Comparison of ENCODE assay signal across 9 cellular contexts in genomic region chr15:73923488-73924164, GRCh38. TPM values are rescaled to one million over a fixed set of nuclear protein-coding genes. Genes with fewer than 3 reads are reported as not detected.
DNase-seq lines count a peak whose midpoint lies in the region; TF ChIP-seq lines count a peak whose summit lies in the region.
"Had no signal": no experiment of that assay in that cellular context is flagged by ENCODE, and none has a peak within 500 bp of the region (broad histone marks: within the 10 kb centered on the region; RNA-seq: fewer than 3 reads in every experiment).

No MANE protein-coding gene starts in this region.

- TF ChIP-seq CTCF in tibial artery (IDR thresholded peaks at IDR 0.05) (no peak), Calu3 (IDR thresholded peaks at IDR 0.05; ENCODE audit: unreplicated experiment) (no peak)

- no peak overlapping the region for H4K5ac ChIP-seq in mesendoderm (ENCODE audit: low read length)

- CTCF ChIA-PET in activated CD4-positive, alpha-beta T cell treated with anti-CD3 and anti-CD28 coated beads, Interleukin-2, amount 10 ng/mL, durations not matched to agents 7 days and 5 days (lab: Charles Lee), result interaction anchor here (0.9 to 4.4 kb wide), 7 partner anchors 9 to 49 kb away, joined by 3 to 17 read pairs (median 4); no protein-coding TSS in a partner anchor
- CTCF ChIA-PET in Calu3 (lab: Charles Lee), result no interaction called here

- no peak overlapping the region for H4K8ac ChIP-seq in mesendoderm (ENCODE audit: low read depth, low read length)

- no peaks in the 10 kb centered on the region for H3K9me3 ChIP-seq in adipocyte (ENCODE audit: control insufficient read depth, low read length)
- H3K9me3 ChIP-seq in tibial artery, result no peaks in the 10 kb centered on the region

- no peaks in the 10 kb centered on the region for H3K79me1 ChIP-seq in mesendoderm (ENCODE audit: low read length)

- H3K9ac ChIP-seq in adipocyte (ENCODE audit: low read length) (peak overlapping the region; percentile 85), mesendoderm (ENCODE audit: low read length) (no peak overlapping the region)

- POLR2A ChIA-PET in activated CD4-positive, alpha-beta T cell treated with anti-CD3 and anti-CD28 coated beads, Interleukin-2, amount 10 ng/mL, durations not matched to agents 7 days and 5 days (lab: Charles Lee), result interaction anchor here (0.9 kb wide), 1 partner anchor 9 kb away, joined by 3 read pairs; no protein-coding TSS in a partner anchor

- H3K4me3 Mint-ChIP-seq in activated CD4-positive, alpha-beta T cell treated with anti-CD3 and anti-CD28 coated beads, Interleukin-2, amount 10 ng/mL, durations not matched to agents 7 days and 5 days, result no peak overlapping the region
- no peak overlapping the region for H3K4me3 Mint-ChIP-seq in Calu3 (ENCODE audit: low read depth, unreplicated experiment)

- peak overlapping the region; percentile 39 for H2AK5ac ChIP-seq in mesendoderm (ENCODE audit: low read length)

- no peak overlapping the region for H2BK5ac ChIP-seq in mesendoderm (ENCODE audit: low read length)

- peaks cover 11% of the 10 kb centered on the region for H3K36me3 Mint-ChIP-seq in activated CD4-positive, alpha-beta T cell treated with anti-CD3 and anti-CD28 coated beads, Interleukin-2, amount 10 ng/mL, durations not matched to agents 7 days and 5 days (ENCODE audit: low read depth)
- H3K36me3 Mint-ChIP-seq in Calu3 (ENCODE audit: insufficient read depth, unreplicated experiment), result peaks cover 11% of the 10 kb centered on the region

- intact Hi-C loops in tibial artery (cut with DNase I; ENCODE audit: low total_unique reads), result no loop called here
- intact Hi-C loops in Calu3 (cut with micrococcal nuclease; ENCODE audit: unreplicated experiment), result no loop called here

- H3K4me3 ChIP-seq in adipocyte (ENCODE audit: low read length) (peak overlapping the region; percentile 10), mesendoderm (ENCODE audit: low read length) (no peak overlapping the region), tibial artery (peak overlapping the region; percentile 8 to 87)

- H3K4me1 ChIP-seq in adipocyte (ENCODE audit: control insufficient read depth, insufficient read depth, low read length) (peaks cover 48% of the 10 kb centered on the region), mesendoderm (ENCODE audit: control insufficient read depth, low read depth, low read length) (peaks cover 19% of the 10 kb centered on the region), tibial artery (peaks cover 21 to 64% (median 53%) of the 10 kb centered on the region in 4 donors)

- no peak overlapping the region for H3K4me2 ChIP-seq in mesendoderm (ENCODE audit: low read length)

- BruUV-seq in Calu3 (replicated peaks; lab: Mats Ljungman, UMichigan), result no TSS peak

- WGBS in mesendoderm (ENCODE audit: extremely low coverage, insufficient coverage, low lambda C conversion rate), result no CpG with 5 or more reads among the region's 6 CpGs

- H3K4ac ChIP-seq in mesendoderm (ENCODE audit: low read depth, low read length), result no peak overlapping the region

- peak overlapping the region; percentile 9 for H3K18ac ChIP-seq in mesendoderm (ENCODE audit: low read length)

- H3K27ac ChIP-seq in mesendoderm (ENCODE audit: low read depth, low read length), result peak overlapping the region; percentile 16
- peak overlapping the region; percentile 98 to 100 for H3K27ac ChIP-seq in tibial artery

- H3K23ac ChIP-seq in mesendoderm (ENCODE audit: low read length), result peak overlapping the region; percentile 1

- no peak overlapping the region for H2BK120ac ChIP-seq in mesendoderm (ENCODE audit: low read depth, low read length)

- no peak overlapping the region for H2BK15ac ChIP-seq in mesendoderm (replicated peaks; ENCODE audit: low read depth)

- H3K9me3 Mint-ChIP-seq in activated CD4-positive, alpha-beta T cell treated with anti-CD3 and anti-CD28 coated beads, Interleukin-2, amount 10 ng/mL, durations not matched to agents 7 days and 5 days, result peaks cover 5% of the 10 kb centered on the region
- no peaks in the 10 kb centered on the region for H3K9me3 Mint-ChIP-seq in Calu3 (ENCODE audit: low read depth, unreplicated experiment)

- H3K27me3 Mint-ChIP-seq in activated CD4-positive, alpha-beta T cell treated with anti-CD3 and anti-CD28 coated beads, Interleukin-2, amount 10 ng/mL, durations not matched to agents 7 days and 5 days, result peaks cover 3% of the 10 kb centered on the region
- peaks cover 36% of the 10 kb centered on the region for H3K27me3 Mint-ChIP-seq in Calu3 (ENCODE audit: unreplicated experiment)

- DNase-seq in activated CD4-positive, alpha-beta T cell treated with anti-CD3 and anti-CD28 coated beads, Interleukin-2, amount 10 ng/mL, durations not matched to agents 7 days and 5 days, result no peak
- DNase-seq in activated CD4-positive, alpha-beta T cell treated with anti-CD3 and anti-CD28 coated beads, Interleukin-2, amount 50 U/mL, for 4 hours, result no peak
- no peak for DNase-seq in adipocyte (ENCODE audit: low read depth)
- DNase-seq in mesendoderm, result no peak
- DNase-seq in tibial artery, result peak in 1 of 2 donors; percentile 68
- DNase-seq in erythroblast (lab: John Stamatoyannopoulos, UW), result no peak
- DNase-seq in Calu3, result no peak
- no peak for DNase-seq in cortex of kidney (lab: John Stamatoyannopoulos, UW)
- DNase-seq: SHP77 had no signal

- peak overlapping the region; percentile 78 for H3K27ac Mint-ChIP-seq in activated CD4-positive, alpha-beta T cell treated with anti-CD3 and anti-CD28 coated beads, Interleukin-2, amount 10 ng/mL, durations not matched to agents 7 days and 5 days
- H3K27ac Mint-ChIP-seq in Calu3 (ENCODE audit: unreplicated experiment), result no peak overlapping the region

- H3K79me2 ChIP-seq in mesendoderm (ENCODE audit: control insufficient read depth, insufficient read depth, low read length), result no peaks in the 10 kb centered on the region

- no peak for TF ChIP-seq POLR2A in erythroblast (IDR thresholded peaks at IDR 0.05; ENCODE audit: low read length)

- H3K36me3 ChIP-seq in adipocyte (ENCODE audit: control insufficient read depth, insufficient read depth, low read length, severe bottlenecking) (no peaks in the 10 kb centered on the region), mesendoderm (ENCODE audit: control insufficient read depth, insufficient read depth, low read length) (no peaks in the 10 kb centered on the region), tibial artery (peaks cover 0 to 3% (median 2%) of the 10 kb centered on the region in 3 donors)

- peaks cover 57% of the 10 kb centered on the region for H3K4me1 Mint-ChIP-seq in activated CD4-positive, alpha-beta T cell treated with anti-CD3 and anti-CD28 coated beads, Interleukin-2, amount 10 ng/mL, durations not matched to agents 7 days and 5 days
- H3K4me1 Mint-ChIP-seq in Calu3 (ENCODE audit: low read depth, unreplicated experiment), result peaks cover 26% of the 10 kb centered on the region

- H3K56ac ChIP-seq in mesendoderm (ENCODE audit: low read length), result peak overlapping the region; percentile 78

- no peaks in the 10 kb centered on the region for H3K27me3 ChIP-seq in adipocyte (replicated peaks; ENCODE audit: control insufficient read depth, insufficient read depth, low read length)
- no peaks in the 10 kb centered on the region for H3K27me3 ChIP-seq in mesendoderm (ENCODE audit: insufficient read depth, low read length, poor library complexity)
- no peaks in the 10 kb centered on the region for H3K27me3 ChIP-seq in tibial artery

RNA-seq across cellular contexts. Expression of gene LOXL1, which starts 2.6 kb away (rescaled TPM):
- 1 to 10 TPM; 3.4 to 3.5 TPM for total RNA-seq in activated CD4-positive, alpha-beta T cell treated with anti-CD3 and anti-CD28 coated beads, Interleukin-2, amount 10 ng/mL, durations not matched to agents 7 days and 5 days
- polyA plus RNA-seq in mesendoderm (2013, experiment 1 of 2), result 7.6 TPM
- 7.6 TPM for polyA plus RNA-seq in mesendoderm (2013, experiment 2 of 2)
- 2.1 and 2.2 TPM in 2 replicates for total RNA-seq in Calu3 (2022)

RNA-seq across cellular contexts. Expression of gene TBC1D21, which starts 50.3 kb away (rescaled TPM):
- not detected for total RNA-seq in activated CD4-positive, alpha-beta T cell treated with anti-CD3 and anti-CD28 coated beads, Interleukin-2, amount 10 ng/mL, durations not matched to agents 7 days and 5 days
- polyA plus RNA-seq in mesendoderm (2013, experiment 1 of 2), result not detected
- not detected for polyA plus RNA-seq in mesendoderm (2013, experiment 2 of 2)
- total RNA-seq in Calu3 (2022), result not detected in 2 replicates
